ENCODE assay signal across 22 cellular contexts in the genomic region with DNA sequence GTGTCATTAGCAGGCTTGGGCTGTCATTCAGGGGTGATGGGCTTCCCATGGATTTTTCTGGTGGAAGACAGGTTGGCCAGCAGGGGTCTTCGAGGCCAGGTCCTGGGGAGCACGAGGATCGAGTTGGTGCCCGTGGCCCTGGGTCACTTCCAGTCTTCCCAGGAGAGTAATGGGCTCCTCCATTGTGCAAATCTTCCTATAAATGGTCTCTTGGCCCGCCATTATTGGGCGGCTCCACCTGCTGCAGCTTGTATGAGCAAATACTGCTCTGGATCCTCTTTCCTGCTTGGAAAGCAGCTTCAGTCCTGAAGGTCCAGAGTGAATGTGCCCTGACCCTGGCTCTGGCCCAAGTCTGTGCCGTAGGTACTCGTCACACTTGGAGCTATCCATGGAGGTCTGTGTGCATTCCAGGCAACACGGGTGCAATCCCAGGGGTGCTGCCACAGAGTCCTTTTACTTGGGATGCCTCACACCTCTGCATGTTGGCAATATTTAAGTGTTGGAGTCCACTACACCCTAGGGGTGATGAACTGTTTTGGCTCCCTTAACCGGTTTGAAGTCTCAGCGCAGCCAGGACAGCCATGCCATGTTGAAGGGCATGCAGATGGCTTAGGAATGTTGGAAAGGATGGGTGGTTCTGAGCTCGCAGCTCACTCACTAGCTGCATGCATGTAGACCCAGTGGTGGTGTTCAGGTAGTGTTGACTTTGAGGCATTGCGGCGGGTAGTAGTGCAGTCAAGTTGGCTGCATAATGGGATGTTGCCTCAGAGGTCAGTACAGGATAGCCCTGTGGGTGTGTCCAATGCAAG.
DNase-seq lines count a peak whose midpoint lies in the region; ATAC-seq and TF ChIP-seq lines count a peak whose summit lies in the region.
"Had no signal": no experiment of that assay in that cellular context is flagged by ENCODE, and none has a peak within 500 bp of the region (broad histone marks: within the 10 kb centered on the region; RNA-seq: fewer than 3 reads in every experiment).

No MANE protein-coding gene starts in this region.

- peaks cover 63 to 92% (median 90%) of the 10 kb centered on the region in 7 donors for H3K9me3 Mint-ChIP-seq in CD14-positive monocyte

- WGBS in lung, 2 donors = 89 to 90% methylated on average over 14 of the region's 14 CpGs
- 84 to 94% (median 92%) methylated on average over 10 to 14 of the region's 14 CpGs for WGBS in stomach, 5 donors

- H3K9me3 ChIP-seq in lung (ENCODE audit: control insufficient read depth in 2 of 2, insufficient read depth in 1 of 2, low read length in 1 of 2) (peaks cover 43 to 83% of the 10 kb centered on the region in 2 donors), stomach (peaks cover 87 to 100% (median 100%) of the 10 kb centered on the region in 4 donors)

- H3K4me1 ChIP-seq in lung (ENCODE audit: control insufficient read depth in 2 of 2, insufficient read depth in 2 of 2, low read length in 2 of 2) (no peaks in the 10 kb centered on the region), stomach (no peaks in the 10 kb centered on the region)
- H3K4me1 ChIP-seq: foreskin keratinocyte, parathyroid adenoma had no signal

- peak overlapping the region; percentile 45 for H3K4me3 ChIP-seq in coronary artery
- no peak overlapping the region for H3K4me3 ChIP-seq in lung
- H3K4me3 ChIP-seq in stomach = no peak overlapping the region
- H3K4me3 ChIP-seq: GM23248, hepatocyte had no signal

- no peak for TF ChIP-seq EP300 in stomach (IDR thresholded peaks at IDR 0.05)

- H3K27me3 Mint-ChIP-seq in CD14-positive monocyte (ENCODE audit: low read depth in 3 of 3) = peaks cover 0 to 2% (median 0%) of the 10 kb centered on the region in 3 donors
- H3K27me3 Mint-ChIP-seq: activated CD4-positive, alpha-beta T cell treated with anti-CD3 and anti-CD28 coated beads, Interleukin-2, amount 10 ng/mL, durations not matched to agents 7 days and 5 days had no signal

- DNase-seq in CD14-positive monocyte (ENCODE audit: low spot score) = peak; percentile 21
- DNase-seq in coronary artery (ENCODE audit: low spot score) = no peak
- DNase-seq in lung (ENCODE audit: low spot score) = peak; percentile 22
- peak; percentile 15 for DNase-seq in stomach
- DNase-seq in D341Med (ENCODE audit: low spot score) = no peak
- DNase-seq: activated CD4-positive, alpha-beta T cell treated with anti-CD3 and anti-CD28 coated beads, Interleukin-2, amount 10 ng/mL, durations not matched to agents 7 days and 5 days; cerebellar nuclear complex; effector CD4-positive, alpha-beta T cell; foreskin keratinocyte; GM23248; immature natural killer cell; KBM-7; left ventricle myocardium superior; MM.1S; NCI-H1436 had no signal

- TF ChIP-seq CTCF in CD14-positive monocyte (IDR thresholded peaks at IDR 0.05) (no peak), coronary artery (IDR thresholded peaks at IDR 0.05) (no peak), lung (IDR thresholded peaks at IDR 0.05; ENCODE audit: control extremely low read depth, extremely low read depth) (no peak), stomach (IDR thresholded peaks at IDR 0.05) (no peak)

- peaks cover 41 to 54% of the 10 kb centered on the region in 2 donors for H3K36me3 ChIP-seq in lung (ENCODE audit: control insufficient read depth in 2 of 2, insufficient read depth in 2 of 2, low read length in 2 of 2)
- H3K36me3 ChIP-seq in stomach = peaks cover 75 to 100% (median 95%) of the 10 kb centered on the region in 4 donors

- no peak overlapping the region for H3K27ac ChIP-seq in coronary artery
- H3K27ac ChIP-seq in lung (ENCODE audit: low read depth in 1 of 2, low read length in 1 of 2) = no peak overlapping the region
- no peak overlapping the region for H3K27ac ChIP-seq in stomach
- H3K27ac ChIP-seq: foreskin keratinocyte, GM23248, hepatocyte, parathyroid adenoma, VCaP had no signal

- no peak for TF ChIP-seq POLR2A in stomach (IDR thresholded peaks at IDR 0.05)

- peaks cover 2 to 8% of the 10 kb centered on the region in 2 donors for H3K36me3 Mint-ChIP-seq in CD14-positive monocyte

- H3K27me3 ChIP-seq in lung (ENCODE audit: control insufficient read depth, insufficient read depth) (no peaks in the 10 kb centered on the region), stomach (no peaks in the 10 kb centered on the region)
- H3K27me3 ChIP-seq: foreskin keratinocyte, hepatocyte had no signal

- H3K27ac Mint-ChIP-seq in CD14-positive monocyte = no peak overlapping the region
- H3K27ac Mint-ChIP-seq: activated CD4-positive, alpha-beta T cell treated with anti-CD3 and anti-CD28 coated beads, Interleukin-2, amount 10 ng/mL, durations not matched to agents 7 days and 5 days; immature natural killer cell; nephron; T-helper 2 cell treated with Interferon-gamma antibody and Interleukin-4, amounts not matched to agents 5 μg/mL and 100 μg/mL, for 36 hours had no signal

- intact Hi-C loops in CD14-positive monocyte (cut with micrococcal nuclease) (no loop called here), stomach (cut with DNase I; ENCODE audit: low total_unique reads) (no loop called here)

- H3K4me3 Mint-ChIP-seq in CD14-positive monocyte = no peak overlapping the region
- H3K4me3 Mint-ChIP-seq: activated CD4-positive, alpha-beta T cell treated with anti-CD3 and anti-CD28 coated beads, Interleukin-2, amount 10 ng/mL, durations not matched to agents 7 days and 5 days; immature natural killer cell; T-helper 2 cell treated with Interferon-gamma antibody and Interleukin-4, amounts not matched to agents 5 μg/mL and 100 μg/mL, for 36 hours had no signal

- ATAC-seq in lung (ENCODE audit: insufficient read depth, low FRiP score) (no peak), GM18517 (IDR thresholded peaks at IDR 0.05; ENCODE audit: unreplicated experiment) (no peak), HG02623 (IDR thresholded peaks at IDR 0.05; ENCODE audit: unreplicated experiment) (no peak)
- ATAC-seq: foreskin keratinocyte, left ventricle myocardium superior had no signal

- no peaks in the 10 kb centered on the region for H3K4me1 Mint-ChIP-seq in CD14-positive monocyte
- H3K4me1 Mint-ChIP-seq: activated CD4-positive, alpha-beta T cell treated with anti-CD3 and anti-CD28 coated beads, Interleukin-2, amount 10 ng/mL, durations not matched to agents 7 days and 5 days; nephron had no signal

Comparison
In these comparisons a context has a peak if more than half of its experiments do, and no peak if none do; other contexts are left out.
1. DNase-seq: peak in CD14-positive monocyte (single experiment), lung (single experiment) and stomach (single experiment); none in coronary artery (single experiment) and D341Med (single experiment).